14 cellular contexts compared by ENCODE assay signal in genomic region chr14:94111276-94112095, GRCh38. TPM values are rescaled to one million over a fixed set of nuclear protein-coding genes. Genes with fewer than 3 reads are reported as not detected.
DNase-seq lines count a peak whose midpoint lies in the region; ATAC-seq, FAIRE-seq and TF ChIP-seq lines count a peak whose summit lies in the region.
"Had no signal": no experiment of that assay in that cellular context is flagged by ENCODE, and none has a peak within 500 bp of the region (broad histone marks: within the 10 kb centered on the region; RNA-seq: fewer than 3 reads in every experiment).

No MANE protein-coding gene starts in this region.

- H3K27ac ChIP-seq in heart left ventricle = peak overlapping the region; percentile 71 to 96 (median 92)
- peak overlapping the region; percentile 77 for H3K27ac ChIP-seq in parathyroid adenoma
- peak overlapping the region; percentile 79 to 90 for H3K27ac ChIP-seq in uterus
- H3K27ac ChIP-seq: brain microvascular endothelial cell had no signal

- no peak overlapping the region for H2AFZ ChIP-seq in parathyroid adenoma

- WGBS in heart left ventricle, 4 donors = 62 to 65% (median 63%) methylated on average over 11 to 20 of the region's 20 CpGs

- no peak overlapping the region for H3K4me2 ChIP-seq in parathyroid adenoma (ENCODE audit: low read length)

- no peak overlapping the region for H3K9ac ChIP-seq in parathyroid adenoma

- H3K27me3 ChIP-seq in heart left ventricle = no peaks in the 10 kb centered on the region
- H3K27me3 ChIP-seq in parathyroid adenoma (ENCODE audit: control insufficient read depth, insufficient read depth, low read length) = no peaks in the 10 kb centered on the region
- H3K27me3 ChIP-seq in uterus = no peaks in the 10 kb centered on the region
- H3K27me3 ChIP-seq: brain microvascular endothelial cell had no signal

- H3K4me1 ChIP-seq in heart left ventricle = peaks cover 0 to 54% (median 39%) of the 10 kb centered on the region in 12 donors
- no peaks in the 10 kb centered on the region for H3K4me1 ChIP-seq in parathyroid adenoma
- no peaks in the 10 kb centered on the region for H3K4me1 ChIP-seq in uterus

- TF ChIP-seq POLR2A in heart left ventricle (IDR thresholded peaks at IDR 0.05) (no peak), uterus (IDR thresholded peaks at IDR 0.05) (no peak)

- ATAC-seq in heart left ventricle (peak in 1 of 4 donors; percentile 23), left ventricle myocardium superior (no peak), HG03378 (IDR thresholded peaks at IDR 0.05; ENCODE audit: unreplicated experiment) (no peak), HG03469 (IDR thresholded peaks at IDR 0.05; ENCODE audit: unreplicated experiment) (no peak)
- ATAC-seq: activated T-cell treated with anti-CD3 and anti-CD28 coated beads, Interleukin-2, amount 50 U/mL, for 72 hours; naive thymus-derived CD4-positive, alpha-beta T cell had no signal

- DNase-seq in heart left ventricle (peak in 3 of 5 donors; percentile 37 to 48 (median 47)), left ventricle myocardium superior (no peak), fibroblast of mammary gland (ENCODE audit: low read depth) (no peak), uterus (no peak), GM19239 (ENCODE audit: insufficient read length, low spot score) (no peak)
- DNase-seq: activated T-cell treated with anti-CD3 and anti-CD28 coated beads, Interleukin-2, amount 50 U/mL, for 72 hours; brain microvascular endothelial cell; naive thymus-derived CD4-positive, alpha-beta T cell; NCI-H187; NCI-H69 had no signal

- H3K36me3 ChIP-seq in heart left ventricle = peaks cover 0 to 6% (median 0%) of the 10 kb centered on the region in 9 donors
- H3K36me3 ChIP-seq in parathyroid adenoma (ENCODE audit: control insufficient read depth, insufficient read depth, low read length) = no peaks in the 10 kb centered on the region
- no peaks in the 10 kb centered on the region for H3K36me3 ChIP-seq in uterus
- H3K36me3 ChIP-seq: brain microvascular endothelial cell had no signal

- H3K4me3 ChIP-seq in heart left ventricle = peak overlapping the region; percentile 38 to 81 (median 64)
- peak overlapping the region; percentile 37 for H3K4me3 ChIP-seq in fibroblast of mammary gland (ENCODE audit: control insufficient read depth, low read depth, low read length)
- H3K4me3 ChIP-seq in parathyroid adenoma (ENCODE audit: low read depth, low read length) = peak overlapping the region; percentile 56
- peak overlapping the region; percentile 26 to 32 for H3K4me3 ChIP-seq in uterus

- no peaks in the 10 kb centered on the region for H3K79me2 ChIP-seq in parathyroid adenoma

- intact Hi-C loops in heart left ventricle (cut with DNase I) (loop anchor here in 2 of 10 donors (2.0 to 5.0 kb wide), 2 partner anchors 31 to 1421 kb away; partner anchors contain the start of genes DDX24 (in 1 of the 2) and IFI27L1 (in 1 of the 2)), left ventricle myocardium superior (cut with micrococcal nuclease) (no loop called here), uterus (cut with DNase I; ENCODE audit: low total_unique reads) (no loop called here)

- H3K9me3 ChIP-seq in heart left ventricle (no peaks in the 10 kb centered on the region), parathyroid adenoma (ENCODE audit: control insufficient read depth, low read length) (no peaks in the 10 kb centered on the region), uterus (no peaks in the 10 kb centered on the region)

- TF ChIP-seq CTCF in heart left ventricle (IDR thresholded peaks at IDR 0.05) (no peak), fibroblast of mammary gland (conservative IDR thresholded peaks at IDR 0.05; ENCODE audit: control insufficient read depth, insufficient read depth, low read depth, low read length) (no peak), parathyroid adenoma (IDR thresholded peaks at IDR 0.05) (no peak), uterus (IDR thresholded peaks at IDR 0.05) (no peak)

- FAIRE-seq in GM19239 (lab: Jason Lieb, UNC) = no peak

RNA-seq across cellular contexts. Expression of gene IFI27, which starts 0.9 kb away (rescaled TPM):
- total RNA-seq in heart left ventricle = 100 to 1,000 TPM; 135 to 458 (median 177) TPM
- 100 to 1,000 TPM; 446 to 469 TPM for polyA plus RNA-seq in heart left ventricle
- total RNA-seq in left ventricle myocardium superior = 151 TPM
- total RNA-seq in uterus = 100 to 1,000 TPM in 2 of 4 donors, 10 to 100 TPM in 1, 1 to 10 TPM in 1; 5.6 to 390 (median 196) TPM
- total RNA-seq: SK-MEL-5 had no signal

RNA-seq across cellular contexts. Expression of gene IFI27L2, which starts 17.9 kb away (rescaled TPM):
- total RNA-seq in heart left ventricle = 100 to 1,000 TPM in 1 of 9 donors, 10 to 100 TPM in 8; 44.8 to 102 (median 61.4) TPM
- 10 to 100 TPM; 68.9 to 71.3 TPM for polyA plus RNA-seq in heart left ventricle
- 41.1 TPM for total RNA-seq in left ventricle myocardium superior
- total RNA-seq in uterus = 100 to 1,000 TPM in 1 of 4 donors, 10 to 100 TPM in 3; 14.3 to 111 (median 45.0) TPM

RNA-seq across cellular contexts. Expression of gene IFI27L1, which starts 30.4 kb away (rescaled TPM):
- total RNA-seq in heart left ventricle (10 to 100 TPM in 7 of 9 donors, 1 to 10 TPM in 2; 8.9 to 30.8 (median 16.0) TPM), left ventricle myocardium superior (9.7 TPM), uterus (10 to 100 TPM in 2 of 4 donors, 1 to 10 TPM in 2; 7.1 to 32.8 (median 14.3) TPM)
- 10 to 100 TPM; 19.4 to 45.0 TPM for polyA plus RNA-seq in heart left ventricle

RNA-seq across cellular contexts. Expression of gene DDX24, which starts 30.5 kb away (rescaled TPM):
- total RNA-seq in heart left ventricle (100 to 1,000 TPM; 161 to 268 (median 209) TPM), left ventricle myocardium superior (198 TPM), uterus (100 to 1,000 TPM in 3 of 4 donors, 10 to 100 TPM in 1; 55.6 to 223 (median 116) TPM)
- polyA plus RNA-seq in heart left ventricle = 100 to 1,000 TPM; 113 to 123 TPM

Comparison
In these comparisons a context has a peak if more than half of its experiments do, and no peak if none do; other contexts are left out.
1. DNase-seq: peak in heart left ventricle (3 of 5); none in left ventricle myocardium superior (single experiment), fibroblast of mammary gland (single experiment), uterus (0 of 2) and GM19239 (single experiment).
2. Peak in every context shown above with its lines, with median percentiles within 50 percentile points of each other: H3K27ac ChIP-seq and H3K4me3 ChIP-seq.